ENCODE assay signal across 1 cellular context in the genomic region with DNA sequence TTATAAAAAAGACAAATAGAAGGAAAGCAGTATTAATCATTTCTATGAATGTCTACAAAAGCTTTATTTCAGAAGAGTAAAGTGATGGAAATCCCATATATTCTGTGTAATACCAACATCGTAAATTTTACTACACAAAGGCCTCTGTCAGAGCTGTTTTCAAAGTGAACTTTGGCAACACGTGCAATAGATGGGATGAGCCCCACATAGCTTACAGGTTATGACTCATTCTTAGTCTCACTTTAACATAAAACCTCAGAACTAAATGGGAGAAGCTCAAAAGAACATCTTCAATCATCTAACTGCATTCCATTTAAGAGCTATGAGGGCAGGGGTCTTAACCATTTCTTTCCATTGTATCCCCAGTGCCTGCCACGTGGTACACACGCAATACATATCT.
TF ChIP-seq lines count a peak whose summit lies in the region.

No MANE protein-coding gene starts in this region.

TF ChIP-seq in endothelial cell of umbilical vein, 7 proteins besides CTCF, POLR2A, EP300 and RAD21:
- peak; percentile 82 for TF ChIP-seq FOS (IDR thresholded peaks at IDR 0.05; ENCODE audit: borderline replicate concordance, insufficient read depth, low read length)
- TF ChIP-seq, protein P1, sequence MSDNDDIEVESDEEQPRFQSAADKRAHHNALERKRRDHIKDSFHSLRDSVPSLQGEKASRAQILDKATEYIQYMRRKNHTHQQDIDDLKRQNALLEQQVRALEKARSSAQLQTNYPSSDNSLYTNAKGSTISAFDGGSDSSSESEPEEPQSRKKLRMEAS (IDR thresholded peaks at IDR 0.05; ENCODE audit: insufficient read depth, insufficient read length): peak; percentile 8
- TF ChIP-seq POLR2AphosphoS5 (IDR thresholded peaks at IDR 0.05; ENCODE audit: insufficient read depth, low read depth, low read length): no peak
- TF ChIP-seq JUN (IDR thresholded peaks at IDR 0.05; ENCODE audit: borderline replicate concordance, insufficient read depth, insufficient read length, low read depth): peak; percentile 61
- TF ChIP-seq GATA2 (IDR thresholded peaks at IDR 0.05; ENCODE audit: insufficient read depth, insufficient read length, low read depth, low read length): no peak
- TF ChIP-seq MYC (IDR thresholded peaks at IDR 0.05; ENCODE audit: low read depth, low read length): no peak
- TF ChIP-seq EZH2 (IDR thresholded peaks at IDR 0.05; ENCODE audit: borderline replicate concordance, low read depth, low read length, severe bottlenecking): no peak
